ENCODE assay signal across 1 cellular context in the genomic region with DNA sequence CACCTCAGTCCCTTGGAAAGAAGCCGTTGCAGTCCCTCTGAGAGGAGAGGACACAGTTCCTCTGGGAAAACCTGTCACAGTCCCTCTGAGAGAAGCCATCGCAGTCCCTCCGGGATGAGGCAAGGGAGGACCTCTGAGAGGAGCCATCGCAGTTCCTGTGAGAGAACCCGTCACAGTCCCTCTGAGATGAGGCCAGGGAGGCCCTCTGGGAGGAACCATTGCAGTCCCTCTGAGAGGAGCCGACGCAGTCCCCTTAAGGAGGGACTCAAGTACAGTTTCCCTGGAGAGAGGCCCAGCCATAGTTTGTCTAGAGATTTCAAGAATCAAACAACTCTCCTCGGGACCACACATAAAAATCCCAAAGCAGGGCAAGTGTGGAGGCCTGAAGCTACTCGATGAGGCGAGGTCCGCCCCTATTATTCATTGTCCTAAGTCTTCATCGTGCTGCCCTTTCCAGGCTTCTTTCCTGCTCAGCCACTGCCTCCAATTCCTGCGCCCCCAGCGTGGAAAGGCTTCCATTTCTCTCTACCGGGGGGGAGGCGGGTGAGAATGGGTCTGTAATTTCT.
TF ChIP-seq lines count a peak whose summit lies in the region.

No MANE protein-coding gene starts in this region.

TF ChIP-seq in HCT116, 20 proteins besides CTCF, POLR2A, EP300 and RAD21 (continued from another document):
- TF ChIP-seq, protein P1, sequence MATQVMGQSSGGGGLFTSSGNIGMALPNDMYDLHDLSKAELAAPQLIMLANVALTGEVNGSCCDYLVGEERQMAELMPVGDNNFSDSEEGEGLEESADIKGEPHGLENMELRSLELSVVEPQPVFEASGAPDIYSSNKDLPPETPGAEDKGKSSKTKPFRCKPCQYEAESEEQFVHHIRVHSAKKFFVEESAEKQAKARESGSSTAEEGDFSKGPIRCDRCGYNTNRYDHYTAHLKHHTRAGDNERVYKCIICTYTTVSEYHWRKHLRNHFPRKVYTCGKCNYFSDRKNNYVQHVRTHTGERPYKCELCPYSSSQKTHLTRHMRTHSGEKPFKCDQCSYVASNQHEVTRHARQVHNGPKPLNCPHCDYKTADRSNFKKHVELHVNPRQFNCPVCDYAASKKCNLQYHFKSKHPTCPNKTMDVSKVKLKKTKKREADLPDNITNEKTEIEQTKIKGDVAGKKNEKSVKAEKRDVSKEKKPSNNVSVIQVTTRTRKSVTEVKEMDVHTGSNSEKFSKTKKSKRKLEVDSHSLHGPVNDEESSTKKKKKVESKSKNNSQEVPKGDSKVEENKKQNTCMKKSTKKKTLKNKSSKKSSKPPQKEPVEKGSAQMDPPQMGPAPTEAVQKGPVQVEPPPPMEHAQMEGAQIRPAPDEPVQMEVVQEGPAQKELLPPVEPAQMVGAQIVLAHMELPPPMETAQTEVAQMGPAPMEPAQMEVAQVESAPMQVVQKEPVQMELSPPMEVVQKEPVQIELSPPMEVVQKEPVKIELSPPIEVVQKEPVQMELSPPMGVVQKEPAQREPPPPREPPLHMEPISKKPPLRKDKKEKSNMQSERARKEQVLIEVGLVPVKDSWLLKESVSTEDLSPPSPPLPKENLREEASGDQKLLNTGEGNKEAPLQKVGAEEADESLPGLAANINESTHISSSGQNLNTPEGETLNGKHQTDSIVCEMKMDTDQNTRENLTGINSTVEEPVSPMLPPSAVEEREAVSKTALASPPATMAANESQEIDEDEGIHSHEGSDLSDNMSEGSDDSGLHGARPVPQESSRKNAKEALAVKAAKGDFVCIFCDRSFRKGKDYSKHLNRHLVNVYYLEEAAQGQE (IDR thresholded peaks at IDR 0.05; ENCODE audit: low read depth): no peak
- TF ChIP-seq POLR2AphosphoS5 (IDR thresholded peaks at IDR 0.05; ENCODE audit: low read depth, low read length) (no peak), ZFX (IDR thresholded peaks at IDR 0.05) (no peak), CBX3 (IDR thresholded peaks at IDR 0.05; ENCODE audit: low read depth) (no peak)
TF ChIP-seq in HCT116: peak in this region for 0.
